ENCODE assay signal across 13 cellular contexts in genomic region chr7:77453531-77453930, GRCh38. TPM values are rescaled to one million over a fixed set of nuclear protein-coding genes. Genes with fewer than 3 reads are reported as not detected.
DNase-seq lines count a peak whose midpoint lies in the region; ATAC-seq and TF ChIP-seq lines count a peak whose summit lies in the region.
"Had no signal": no experiment of that assay in that cellular context is flagged by ENCODE, and none has a peak within 500 bp of the region (broad histone marks: within the 10 kb centered on the region; RNA-seq: fewer than 3 reads in every experiment).

No MANE protein-coding gene starts in this region.

- H3K4me3 ChIP-seq in dorsolateral prefrontal cortex (peak overlapping the region in 1 of 59 donors; percentile 4), transverse colon (no peak overlapping the region)
- H3K4me3 ChIP-seq: thoracic aorta had no signal

- no peak for TF ChIP-seq POLR2A in transverse colon (IDR thresholded peaks at IDR 0.05)

- no peaks in the 10 kb centered on the region for H3K36me3 ChIP-seq in transverse colon
- H3K36me3 ChIP-seq: thoracic aorta had no signal

- DNase-seq in NCI-H69 (lab: John Stamatoyannopoulos, UW) (peak; percentile 65), dorsolateral prefrontal cortex (no peak), lung microvascular endothelial cell (ENCODE audit: low read depth in 2 of 2) (peak; percentile 14 to 34), transverse colon (no peak), SW 1271 (lab: John Stamatoyannopoulos, UW) (no peak), ecto neural progenitor cell (ENCODE audit: low spot score) (no peak)
- DNase-seq: activated CD4-positive, CD25-positive, alpha-beta regulatory T cell treated with anti-CD3 and anti-CD28 coated beads, Interleukin-2, amount 50 U/mL, for 72 hours; activated effector memory CD4-positive, alpha-beta T cell treated with Interleukin-2 at 50 U/mL for 16 hours; cortex of kidney; NCI-H187 had no signal

- TF ChIP-seq EP300 in transverse colon (IDR thresholded peaks at IDR 0.05; ENCODE audit: low read depth), result no peak

- H3K27ac ChIP-seq in 22Rv1, result peak overlapping the region; percentile 53
- peak overlapping the region; percentile 4 to 87 (median 73) for H3K27ac ChIP-seq in dorsolateral prefrontal cortex
- no peak overlapping the region for H3K27ac ChIP-seq in transverse colon
- H3K27ac ChIP-seq: thoracic aorta had no signal

- H3K27me3 ChIP-seq in dorsolateral prefrontal cortex (no peaks in the 10 kb centered on the region), transverse colon (no peaks in the 10 kb centered on the region)

- in situ Hi-C loops in transverse colon (cut with MboI; ENCODE audit: low pct_ligation_motif_present in 1 of 4, low pct_unique_long_range_greater_than_20kb in 1 of 4, low sequenced_read_pairs in 3 of 4), result no loop called here

- 14 to 28% methylated on average over 2 of the region's 2 CpGs for WGBS in transverse colon (ENCODE audit: low coverage in 1 of 2), 2 donors

- TF ChIP-seq CTCF in 22Rv1 (IDR thresholded peaks at IDR 0.05) (no peak), dorsolateral prefrontal cortex (IDR thresholded peaks at IDR 0.05 in 54 of 56, conservative IDR thresholded peaks at IDR 0.05 in 2 of 56; ENCODE audit: low read depth in 1 of 56, partially characterized antibody in 56 of 56) (no peak), transverse colon (IDR thresholded peaks at IDR 0.05) (no peak)

- peaks cover 0 to 12% (median 6%) of the 10 kb centered on the region in 4 donors for H3K4me1 ChIP-seq in transverse colon

- intact Hi-C loops in dorsolateral prefrontal cortex (cut with DNase I), result no loop called here
- intact Hi-C loops in transverse colon (cut with DNase I; ENCODE audit: low total_unique reads), result no loop called here

- H3K9me3 ChIP-seq in transverse colon, result no peaks in the 10 kb centered on the region
- H3K9me3 ChIP-seq: thoracic aorta had no signal

- no peak for ATAC-seq in HG02610 (IDR thresholded peaks at IDR 0.05; ENCODE audit: unreplicated experiment)

RNA-seq across cellular contexts. Expression of gene GSAP, which starts 37.4 kb away (rescaled TPM):
- total RNA-seq in dorsolateral prefrontal cortex, result 10 to 100 TPM; 13.6 to 37.9 (median 23.4) TPM
- 2.0 and 3.6 TPM in 2 replicates for total RNA-seq in lung microvascular endothelial cell
- total RNA-seq in transverse colon, result 10 to 100 TPM in 3 of 4 donors, 1 to 10 TPM in 1; 5.0 to 25.2 (median 15.5) TPM

Comparison
In these comparisons a context has a peak if more than half of its experiments do, and no peak if none do; other contexts are left out.
1. H3K27ac ChIP-seq: peak in 22Rv1 (single experiment) and dorsolateral prefrontal cortex (59 of 59); none in transverse colon (0 of 4).
2. DNase-seq: peak in NCI-H69 (single experiment) and lung microvascular endothelial cell (2 of 2); none in dorsolateral prefrontal cortex (0 of 10), transverse colon (single experiment), SW 1271 (0 of 2) and ecto neural progenitor cell (single experiment).